In the genomic region with DNA sequence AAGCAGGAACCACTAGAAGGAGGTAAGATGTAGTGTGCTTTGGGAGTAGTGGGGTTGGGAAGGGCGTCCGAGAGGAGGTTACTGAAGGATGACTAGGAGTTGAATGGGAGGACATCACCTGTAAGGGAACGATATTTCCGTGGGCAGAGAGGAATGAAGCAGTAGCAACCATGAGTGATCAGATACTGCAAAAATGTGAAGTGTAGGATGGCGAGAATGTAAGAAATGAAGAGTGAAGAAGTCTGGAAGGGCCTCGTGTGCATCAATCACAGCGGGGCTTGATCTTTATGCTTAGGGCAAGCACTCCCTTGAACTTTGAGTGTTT, we compare ENCODE assay signal across 9 cellular contexts. TPM values are rescaled to one million over a fixed set of nuclear protein-coding genes. Genes with fewer than 3 reads are reported as not detected.
A peak's percentile ranks its signal among the peaks of the same experiment; 100 is the strongest.
DNase-seq lines count a peak whose midpoint lies in the region; ATAC-seq and TF ChIP-seq lines count a peak whose summit lies in the region.
"Had no signal": no experiment of that assay in that cellular context is flagged by ENCODE, and none has a peak within 500 bp of the region (broad histone marks: within the 10 kb centered on the region; RNA-seq: fewer than 3 reads in every experiment).

No MANE protein-coding gene starts in this region.

- DNase-seq in heart left ventricle (no peak), left ventricle myocardium superior (no peak), left colon (no peak), retina (no peak), cortex of kidney (lab: John Stamatoyannopoulos, UW) (no peak), GM13976 (ENCODE audit: low spot score) (no peak)

- in situ Hi-C loops in GM13976 (cut with MboI; ENCODE audit: low sequenced_read_pairs, unreplicated experiment) = no loop called here

- 2 to 3% (median 2%) methylated on average over 7 of the region's 7 CpGs for WGBS in heart left ventricle, 4 donors
- WGBS in urinary bladder = 1% methylated on average over 7 of the region's 7 CpGs

- no peaks in the 10 kb centered on the region for H3K27me3 ChIP-seq in heart left ventricle

- H3K4me1 ChIP-seq in heart left ventricle (peaks cover 0 to 42% (median 15%) of the 10 kb centered on the region in 12 donors), urinary bladder (ENCODE audit: insufficient read depth) (peaks cover 3% of the 10 kb centered on the region)

- intact Hi-C loops in heart left ventricle (cut with DNase I) (loop anchor here in 6 of 10 donors (5.0 to 10.0 kb wide), 4 partner anchors 121 to 216 kb away; a partner anchor contains a TSS), left ventricle myocardium superior (cut with micrococcal nuclease) (no loop called here), left colon (cut with DNase I, micrococcal nuclease) (no loop called here)

- H3K27ac ChIP-seq in heart left ventricle = peak overlapping the region in 9 of 12 donors; percentile 64 to 83 (median 71)
- no peak overlapping the region for H3K27ac ChIP-seq in urinary bladder (ENCODE audit: low read depth)

- H3K36me3 ChIP-seq in heart left ventricle (peaks cover 0 to 8% (median 0%) of the 10 kb centered on the region in 9 donors), urinary bladder (ENCODE audit: insufficient read depth) (no peaks in the 10 kb centered on the region)

- H3K4me3 ChIP-seq in heart left ventricle (peak overlapping the region; percentile 76 to 95 (median 83)), WI38 (ENCODE audit: low read depth, low read length) (peak overlapping the region; percentile 87), urinary bladder (ENCODE audit: low read depth, low read length) (peak overlapping the region; percentile 80)

- H3K9me3 ChIP-seq in heart left ventricle = no peaks in the 10 kb centered on the region

- peak in 1 of 4 donors; percentile 2 for ATAC-seq in heart left ventricle
- no peak for ATAC-seq in left ventricle myocardium superior
- peak; percentile 4 for ATAC-seq in left colon

- TF ChIP-seq CTCF in heart left ventricle (IDR thresholded peaks at IDR 0.05) (no peak), WI38 (IDR thresholded peaks at IDR 0.05; ENCODE audit: low read depth, low read length) (no peak), GM13976 (IDR thresholded peaks at IDR 0.05; ENCODE audit: borderline replicate concordance, control extremely low read depth, extremely low read depth, insufficient read depth, missing control alignments) (no peak)

- TF ChIP-seq POLR2A in heart left ventricle (IDR thresholded peaks at IDR 0.05) = no peak

RNA-seq across cellular contexts. Expression of a gene that starts 0.6 kb away (rescaled TPM):
- total RNA-seq in heart left ventricle (10 to 100 TPM in 7 of 9 donors, 1 to 10 TPM in 2; 7.1 to 16.9 (median 13.2) TPM), left ventricle myocardium superior (6.9 TPM), left colon (100 to 1,000 TPM in 1 of 2 donors, 10 to 100 TPM in 1; 98.7 to 195 TPM), urinary bladder (126 TPM)
- polyA plus RNA-seq in heart left ventricle (10 to 100 TPM in 1 of 2 donors, 1 to 10 TPM in 1; 6.0 to 28.4 TPM), urinary bladder (16.6 TPM)

RNA-seq across cellular contexts. Expression of a gene that starts 50.7 kb away (rescaled TPM):
- total RNA-seq in heart left ventricle = 100 to 1,000 TPM in 1 of 9 donors, 10 to 100 TPM in 8; 16.6 to 115 (median 34.5) TPM
- 10 to 100 TPM; 13.3 to 23.4 TPM for polyA plus RNA-seq in heart left ventricle
- total RNA-seq in left ventricle myocardium superior = 64.3 TPM
- 10 to 100 TPM; 24.8 to 43.8 TPM for total RNA-seq in left colon
- 242 TPM for total RNA-seq in urinary bladder
- polyA plus RNA-seq in urinary bladder = 86.4 TPM
- total RNA-seq: naive thymus-derived CD8-positive, alpha-beta T cell had no signal

Comparison
In these comparisons a context has a peak if more than half of its experiments do, and no peak if none do; other contexts are left out.
1. intact Hi-C loops: an anchor here in heart left ventricle (5.0 to 10.0 kb wide); none called in left ventricle myocardium superior and left colon.